ENCODE assay signal across 21 cellular contexts in genomic region chr4:154078504-154079350, GRCh38.
"Had no signal": no experiment of that assay in that cellular context is flagged by ENCODE, and none has a peak within 500 bp of the region (broad histone marks: within the 10 kb centered on the region; RNA-seq: fewer than 3 reads in every experiment).

No MANE protein-coding gene starts in this region.

- H3K36me3 ChIP-seq: gastrocnemius medialis, spleen had no signal

- ATAC-seq: gastrocnemius medialis; left lobe of liver; stimulated activated memory B cell treated with anti-CD40 and anti-IgM and Interleukin-4, amounts not matched to agents 10 μg/mL and 1 μg/mL and 100 μg/mL, for 72 hours had no signal

- H3K4me3 ChIP-seq: gastrocnemius medialis, spleen had no signal

- H3K27ac ChIP-seq: gastrocnemius medialis, spleen, VCaP had no signal

- H3K9me3 ChIP-seq: gastrocnemius medialis, spleen had no signal

- DNase-seq: activated CD4-positive, alpha-beta T cell treated with anti-CD3 and anti-CD28 coated beads, Interleukin-2, amount 50 U/mL, for 1 hour; activated CD4-positive, CD25-positive, alpha-beta regulatory T cell treated with anti-CD3 and anti-CD28 coated beads, Interleukin-2, amount 50 U/mL, for 72 hours; activated gamma-delta T cell; cerebellar nuclear complex; cortex of kidney; erythroblast; gastrocnemius medialis; head of caudate nucleus; kidney; mammary epithelial cell; midbrain; nephron progenitor cell; nucleus accumbens; spleen; stimulated activated CD4-positive, alpha-beta T cell treated with anti-CD3 and anti-CD28 coated beads, Interleukin-4, amount 100 ng/mL, for 4 hours; T-helper 9 cell had no signal

- FAIRE-seq: bronchial epithelial cell, endometrium, kidney had no signal

- H3K4me1 ChIP-seq: gastrocnemius medialis, spleen had no signal

- H3K27me3 ChIP-seq: gastrocnemius medialis, spleen had no signal
